ENCODE assay signal across 1 cellular context in genomic region chr2:45611020-45611737, GRCh38.
A peak's percentile ranks its signal among the peaks of the same experiment; 100 is the strongest.
TF ChIP-seq lines count a peak whose summit lies in the region.

A gene with protein sequence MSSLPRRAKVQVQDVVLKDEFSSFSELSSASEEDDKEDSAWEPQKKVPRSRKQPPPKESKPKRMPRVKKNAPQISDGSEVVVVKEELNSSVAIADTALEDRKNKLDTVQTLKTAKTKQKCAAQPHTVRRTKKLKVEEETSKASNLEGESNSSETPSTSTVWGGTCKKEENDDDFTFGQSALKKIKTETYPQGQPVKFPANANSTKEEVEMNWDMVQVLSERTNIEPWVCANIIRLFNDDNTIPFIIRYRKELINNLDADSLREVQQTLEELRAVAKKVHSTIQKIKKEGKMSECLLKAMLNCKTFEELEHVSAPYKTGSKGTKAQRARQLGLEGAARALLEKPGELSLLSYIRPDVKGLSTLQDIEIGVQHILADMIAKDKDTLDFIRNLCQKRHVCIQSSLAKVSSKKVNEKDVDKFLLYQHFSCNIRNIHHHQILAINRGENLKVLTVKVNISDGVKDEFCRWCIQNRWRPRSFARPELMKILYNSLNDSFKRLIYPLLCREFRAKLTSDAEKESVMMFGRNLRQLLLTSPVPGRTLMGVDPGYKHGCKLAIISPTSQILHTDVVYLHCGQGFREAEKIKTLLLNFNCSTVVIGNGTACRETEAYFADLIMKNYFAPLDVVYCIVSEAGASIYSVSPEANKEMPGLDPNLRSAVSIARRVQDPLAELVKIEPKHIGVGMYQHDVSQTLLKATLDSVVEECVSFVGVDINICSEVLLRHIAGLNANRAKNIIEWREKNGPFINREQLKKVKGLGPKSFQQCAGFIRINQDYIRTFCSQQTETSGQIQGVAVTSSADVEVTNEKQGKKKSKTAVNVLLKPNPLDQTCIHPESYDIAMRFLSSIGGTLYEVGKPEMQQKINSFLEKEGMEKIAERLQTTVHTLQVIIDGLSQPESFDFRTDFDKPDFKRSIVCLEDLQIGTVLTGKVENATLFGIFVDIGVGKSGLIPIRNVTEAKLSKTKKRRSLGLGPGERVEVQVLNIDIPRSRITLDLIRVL (minus strand): TSS chr2:45611267. CDS start chr2:45605441, 5,826 bp downstream.

TF ChIP-seq in K562, 482 proteins besides CTCF, POLR2A, EP300 and RAD21 (continued from another document):
- peak; percentile 89 to 98 (median 96) for TF ChIP-seq ZBTB11 (CRISPR knock-in tag; IDR thresholded peaks at IDR 0.05)
- TF ChIP-seq ZEB2 (IDR thresholded peaks at IDR 0.05): 0 out of 2 replicates have a peak, but pooled peaks have one; percentile 39
- peak; percentile 47; the same call in 1 of the 2 replicates for TF ChIP-seq MYBL2 (IDR thresholded peaks at IDR 0.05; ENCODE audit: low read depth)
- no peak for TF ChIP-seq MYBL2 (CRISPR knock-in tag; IDR thresholded peaks at IDR 0.05; ENCODE audit: borderline replicate concordance)
- peak; percentile 4; the same call in 1 of the 2 replicates for TF ChIP-seq JUN (IDR thresholded peaks at IDR 0.05; ENCODE audit: borderline replicate concordance, low read depth, low read length)
- no peak for TF ChIP-seq JUN (CRISPR knock-in tag; IDR thresholded peaks at IDR 0.05; ENCODE audit: borderline replicate concordance)
- peak in 1 of 2 experiments; percentile 37; a peak in 1 of 4 replicates for TF ChIP-seq RCOR1 (IDR thresholded peaks at IDR 0.05; ENCODE audit: borderline replicate concordance in 1 of 2, low read depth in 2 of 2, low read length in 2 of 2)
- TF ChIP-seq L3MBTL2 (IDR thresholded peaks at IDR 0.05): 0 out of 2 replicates have a peak, but pooled peaks have one; percentile 48
